ENCODE assay signal across 23 cellular contexts in genomic region chr3:128198313-128198712, GRCh38. TPM values are rescaled to one million over a fixed set of nuclear protein-coding genes. Genes with fewer than 3 reads are reported as not detected.
DNase-seq lines count a peak whose midpoint lies in the region; ATAC-seq and TF ChIP-seq lines count a peak whose summit lies in the region.
"Had no signal": no experiment of that assay in that cellular context is flagged by ENCODE, and none has a peak within 500 bp of the region (broad histone marks: within the 10 kb centered on the region; RNA-seq: fewer than 3 reads in every experiment).

No MANE protein-coding gene starts in this region.

- H3K4me3 Mint-ChIP-seq in stimulated activated naive CD8-positive, alpha-beta T cell treated with anti-CD3 and anti-CD28 coated beads, Interleukin-15, amount 100 ng/mL, for 72 hours, result peak overlapping the region; percentile 1 to 2
- no peak overlapping the region for H3K4me3 Mint-ChIP-seq in activated naive CD8-positive, alpha-beta T cell treated with anti-CD3 and anti-CD28 coated beads, Interleukin-2, amount 50 U/mL, for 24 hours
- H3K4me3 Mint-ChIP-seq in mesothelial cell of epicardium, result no peak overlapping the region
- H3K4me3 Mint-ChIP-seq: CD14-positive monocyte; stimulated activated memory B cell treated with anti-CD40 and anti-IgM and Interleukin-4, amounts not matched to agents 10 μg/mL and 1 μg/mL and 100 μg/mL, for 72 hours; T-helper 1 cell treated with Interleukin-12 subunit alpha and Interleukin-12 subunit beta and Interleukin-4 antibody, amounts not matched to agents 30 μg/mL and 1 μg/mL, for 36 hours had no signal

- H3K27ac Mint-ChIP-seq in stimulated activated naive CD8-positive, alpha-beta T cell treated with anti-CD3 and anti-CD28 coated beads, Interleukin-15, amount 100 ng/mL, for 72 hours, result peak overlapping the region; percentile 5 to 22
- peak overlapping the region; percentile 7 for H3K27ac Mint-ChIP-seq in activated naive CD8-positive, alpha-beta T cell treated with anti-CD3 and anti-CD28 coated beads, Interleukin-2, amount 50 U/mL, for 24 hours
- peak overlapping the region; percentile 82 for H3K27ac Mint-ChIP-seq in mesothelial cell of epicardium
- H3K27ac Mint-ChIP-seq: CD14-positive monocyte; stimulated activated memory B cell treated with anti-CD40 and anti-IgM and Interleukin-4, amounts not matched to agents 10 μg/mL and 1 μg/mL and 100 μg/mL, for 72 hours; T-helper 1 cell treated with Interleukin-12 subunit alpha and Interleukin-12 subunit beta and Interleukin-4 antibody, amounts not matched to agents 30 μg/mL and 1 μg/mL, for 36 hours had no signal

- ATAC-seq in stimulated activated naive CD8-positive, alpha-beta T cell treated with anti-CD3 and anti-CD28 coated beads, Interleukin-15, amount 100 ng/mL, for 72 hours, result peak; percentile 60
- ATAC-seq in stimulated activated naive CD8-positive, alpha-beta T cell treated with anti-CD3 and anti-CD28 coated beads, Interleukin-15, Interleukin-2, amounts not matched to agents 100 U/mL and 50 U/mL, for 24 hours, result no peak
- peak; percentile 24 for ATAC-seq in activated naive CD8-positive, alpha-beta T cell treated with anti-CD3 and anti-CD28 coated beads, Interleukin-2, amount 50 U/mL, for 24 hours
- ATAC-seq: lower lobe of right lung; stimulated activated memory B cell treated with anti-CD40 and anti-IgM and Interleukin-4, amounts not matched to agents 10 μg/mL and 1 μg/mL and 100 μg/mL, for 72 hours had no signal

- no peak for TF ChIP-seq CTCF in mesothelial cell of epicardium (IDR thresholded peaks at IDR 0.05; ENCODE audit: unreplicated experiment)

- no peaks in the 10 kb centered on the region for H3K27me3 Mint-ChIP-seq in stimulated activated naive CD8-positive, alpha-beta T cell treated with anti-CD3 and anti-CD28 coated beads, Interleukin-15, amount 100 ng/mL, for 72 hours
- no peaks in the 10 kb centered on the region for H3K27me3 Mint-ChIP-seq in activated naive CD8-positive, alpha-beta T cell treated with anti-CD3 and anti-CD28 coated beads, Interleukin-2, amount 50 U/mL, for 24 hours
- H3K27me3 Mint-ChIP-seq in mesothelial cell of epicardium (ENCODE audit: low read depth), result no peaks in the 10 kb centered on the region
- H3K27me3 Mint-ChIP-seq: stimulated activated memory B cell treated with anti-CD40 and anti-IgM and Interleukin-4, amounts not matched to agents 10 μg/mL and 1 μg/mL and 100 μg/mL, for 72 hours had no signal

- H3K9me3 Mint-ChIP-seq in stimulated activated naive CD8-positive, alpha-beta T cell treated with anti-CD3 and anti-CD28 coated beads, Interleukin-15, amount 100 ng/mL, for 72 hours, result no peaks in the 10 kb centered on the region
- no peaks in the 10 kb centered on the region for H3K9me3 Mint-ChIP-seq in activated naive CD8-positive, alpha-beta T cell treated with anti-CD3 and anti-CD28 coated beads, Interleukin-2, amount 50 U/mL, for 24 hours
- no peaks in the 10 kb centered on the region for H3K9me3 Mint-ChIP-seq in mesothelial cell of epicardium
- H3K9me3 Mint-ChIP-seq: stimulated activated memory B cell treated with anti-CD40 and anti-IgM and Interleukin-4, amounts not matched to agents 10 μg/mL and 1 μg/mL and 100 μg/mL, for 72 hours; T-helper 1 cell treated with Interleukin-12 subunit alpha and Interleukin-12 subunit beta and Interleukin-4 antibody, amounts not matched to agents 30 μg/mL and 1 μg/mL, for 36 hours had no signal

- no peak for DNase-seq in stimulated activated naive CD8-positive, alpha-beta T cell treated with anti-CD3 and anti-CD28 coated beads, Interleukin-15, amount 100 ng/mL, for 72 hours
- DNase-seq in stimulated activated naive CD8-positive, alpha-beta T cell treated with anti-CD3 and anti-CD28 coated beads, Interleukin-15, Interleukin-2, amounts not matched to agents 100 U/mL and 50 U/mL, for 24 hours, result no peak
- no peak for DNase-seq in activated naive CD8-positive, alpha-beta T cell treated with anti-CD3 and anti-CD28 coated beads, Interleukin-2, amount 50 U/mL, for 24 hours
- no peak for DNase-seq in mesothelial cell of epicardium (ENCODE audit: low spot score in 2 of 2, unreplicated experiment in 2 of 2)
- no peak for DNase-seq in NCI-H2029 (lab: John Stamatoyannopoulos, UW)
- no peak for DNase-seq in stimulated activated CD4-positive, alpha-beta T cell treated with anti-CD3 and anti-CD28 coated beads, Interleukin-2, amount 100 ng/mL, for 24 hours
- DNase-seq in HuH-7 (ENCODE audit: low spot score), result no peak
- DNase-seq: activated CD4-positive, alpha-beta T cell treated with anti-CD3 and anti-CD28 coated beads, Interleukin-2, amount 50 U/mL, for 1 hour; activated CD8-positive, alpha-beta memory T cell treated with anti-CD3 and anti-CD28 coated beads, Interleukin-2, amount 50 U/mL, for 48 hours; activated gamma-delta T cell; glutamatergic neuron; kidney; lower lobe of right lung; NCI-H1092 treated with DMSO at 0.1 percent for 48 hours; NCI-H1930; NCI-H2227 treated with DMSO at 0.1 percent for 48 hours; NCI-H774; retina; spleen; stimulated activated CD4-positive, alpha-beta T cell treated with anti-CD3 and anti-CD28 coated beads, Interleukin-4, amount 100 ng/mL, for 1 hour had no signal

- H3K36me3 Mint-ChIP-seq in activated naive CD8-positive, alpha-beta T cell treated with anti-CD3 and anti-CD28 coated beads, Interleukin-2, amount 50 U/mL, for 24 hours (ENCODE audit: low read depth), result peaks cover 14% of the 10 kb centered on the region
- peaks cover 5% of the 10 kb centered on the region for H3K36me3 Mint-ChIP-seq in mesothelial cell of epicardium

- H3K4me1 Mint-ChIP-seq in stimulated activated naive CD8-positive, alpha-beta T cell treated with anti-CD3 and anti-CD28 coated beads, Interleukin-15, amount 100 ng/mL, for 72 hours, result peaks cover 14% of the 10 kb centered on the region
- peaks cover 15% of the 10 kb centered on the region for H3K4me1 Mint-ChIP-seq in activated naive CD8-positive, alpha-beta T cell treated with anti-CD3 and anti-CD28 coated beads, Interleukin-2, amount 50 U/mL, for 24 hours
- peaks cover 50% of the 10 kb centered on the region for H3K4me1 Mint-ChIP-seq in mesothelial cell of epicardium
- H3K4me1 Mint-ChIP-seq: stimulated activated memory B cell treated with anti-CD40 and anti-IgM and Interleukin-4, amounts not matched to agents 10 μg/mL and 1 μg/mL and 100 μg/mL, for 72 hours had no signal

RNA-seq across cellular contexts. Expression of gene EEFSEC, which starts 45.0 kb away (rescaled TPM):
- total RNA-seq in mesothelial cell of epicardium, result 17.2 to 19.4 TPM (median 18.6 TPM) in 3 replicates

Comparison
In these comparisons a context has a peak if more than half of its experiments do, and no peak if none do; other contexts are left out.
1. H3K27ac Mint-ChIP-seq: peak in every context shown above with its lines; median percentile 82 in mesothelial cell of epicardium; 14 in stimulated activated naive CD8-positive, alpha-beta T cell treated with anti-CD3 and anti-CD28 coated beads, Interleukin-15, amount 100 ng/mL, for 72 hours; 7 in activated naive CD8-positive, alpha-beta T cell treated with anti-CD3 and anti-CD28 coated beads, Interleukin-2, amount 50 U/mL, for 24 hours.
2. H3K4me3 Mint-ChIP-seq: peak in stimulated activated naive CD8-positive, alpha-beta T cell treated with anti-CD3 and anti-CD28 coated beads, Interleukin-15, amount 100 ng/mL, for 72 hours (2 of 2); none in activated naive CD8-positive, alpha-beta T cell treated with anti-CD3 and anti-CD28 coated beads, Interleukin-2, amount 50 U/mL, for 24 hours (single experiment) and mesothelial cell of epicardium (single experiment).